ENCODE assay signal across 3 cellular contexts in the genomic region with DNA sequence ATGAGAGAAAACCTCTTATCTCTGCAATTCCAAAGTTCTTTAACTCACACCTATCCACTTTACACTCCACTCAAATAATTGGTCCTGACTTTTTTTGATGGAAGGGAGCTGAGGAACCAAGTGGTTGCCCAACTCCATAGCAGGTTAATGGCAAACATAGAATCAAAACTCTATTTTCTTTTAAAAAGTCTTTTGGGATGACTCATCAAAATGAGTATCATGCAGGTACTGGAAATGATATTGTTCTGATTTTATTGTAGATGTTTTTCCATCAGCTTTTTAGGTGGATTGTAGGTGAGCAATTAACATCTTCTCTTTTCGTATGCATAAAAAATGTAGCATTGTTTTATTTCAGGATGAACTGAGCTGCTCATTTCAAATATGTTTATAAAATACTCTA.
TF ChIP-seq lines count a peak whose summit lies in the region.

No MANE protein-coding gene starts in this region.

TF ChIP-seq in A549, 52 proteins besides CTCF, POLR2A, EP300 and RAD21:
- 0 out of 2 replicates have a peak, but pooled peaks have one; percentile 25 for TF ChIP-seq NFE2L2 (conservative IDR thresholded peaks at IDR 0.05; ENCODE audit: low read length)
- TF ChIP-seq, protein P1, sequence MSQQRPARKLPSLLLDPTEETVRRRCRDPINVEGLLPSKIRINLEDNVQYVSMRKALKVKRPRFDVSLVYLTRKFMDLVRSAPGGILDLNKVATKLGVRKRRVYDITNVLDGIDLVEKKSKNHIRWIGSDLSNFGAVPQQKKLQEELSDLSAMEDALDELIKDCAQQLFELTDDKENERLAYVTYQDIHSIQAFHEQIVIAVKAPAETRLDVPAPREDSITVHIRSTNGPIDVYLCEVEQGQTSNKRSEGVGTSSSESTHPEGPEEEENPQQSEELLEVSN (IDR thresholded peaks at IDR 0.05; ENCODE audit: borderline replicate concordance, low read depth), result no peak
- no peak for TF ChIP-seq CHD4 (IDR thresholded peaks at IDR 0.05; ENCODE audit: borderline replicate concordance)
- no peak for TF ChIP-seq HOXB5 (CRISPR knock-in tag; IDR thresholded peaks at IDR 0.05)
- TF ChIP-seq FOSL2 (IDR thresholded peaks at IDR 0.05), result no peak
- peak; percentile 41; the same call in 1 of the 2 replicates for TF ChIP-seq FOSL2 (CRISPR knock-in tag; IDR thresholded peaks at IDR 0.05)
- peak; percentile 65 for TF ChIP-seq MAFK (IDR thresholded peaks at IDR 0.05; ENCODE audit: partially characterized antibody)

TF ChIP-seq in IMR-90, 13 proteins besides CTCF, POLR2A, EP300 and RAD21:
- TF ChIP-seq, protein P2, sequence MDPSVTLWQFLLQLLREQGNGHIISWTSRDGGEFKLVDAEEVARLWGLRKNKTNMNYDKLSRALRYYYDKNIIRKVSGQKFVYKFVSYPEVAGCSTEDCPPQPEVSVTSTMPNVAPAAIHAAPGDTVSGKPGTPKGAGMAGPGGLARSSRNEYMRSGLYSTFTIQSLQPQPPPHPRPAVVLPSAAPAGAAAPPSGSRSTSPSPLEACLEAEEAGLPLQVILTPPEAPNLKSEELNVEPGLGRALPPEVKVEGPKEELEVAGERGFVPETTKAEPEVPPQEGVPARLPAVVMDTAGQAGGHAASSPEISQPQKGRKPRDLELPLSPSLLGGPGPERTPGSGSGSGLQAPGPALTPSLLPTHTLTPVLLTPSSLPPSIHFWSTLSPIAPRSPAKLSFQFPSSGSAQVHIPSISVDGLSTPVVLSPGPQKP (IDR thresholded peaks at IDR 0.05; ENCODE audit: borderline replicate concordance, low read depth, low read length), result no peak
- peak; percentile 53; the same call in 1 of the 2 replicates for TF ChIP-seq NFE2L2 (IDR thresholded peaks at IDR 0.05; ENCODE audit: low read depth, low read length)
TF ChIP-seq in IMR-90: peak in this region for 1.

TF ChIP-seq in K562, 482 proteins besides CTCF, POLR2A, EP300 and RAD21:
- TF ChIP-seq NFE2L1 (tag; IDR thresholded peaks at IDR 0.05; ENCODE audit: borderline replicate concordance, low read depth) (peak; percentile 26; the same call in 1 of the 2 replicates), PYGO2 (tag; IDR thresholded peaks at IDR 0.05) (no peak), MAFG (tag; conservative IDR thresholded peaks at IDR 0.05) (0 out of 2 replicates have a peak, but pooled peaks have one; percentile 46), MAFF (IDR thresholded peaks at IDR 0.05; ENCODE audit: low read length) (peak; percentile 44; the same call in 1 of the 2 replicates)
- TF ChIP-seq, protein P3, sequence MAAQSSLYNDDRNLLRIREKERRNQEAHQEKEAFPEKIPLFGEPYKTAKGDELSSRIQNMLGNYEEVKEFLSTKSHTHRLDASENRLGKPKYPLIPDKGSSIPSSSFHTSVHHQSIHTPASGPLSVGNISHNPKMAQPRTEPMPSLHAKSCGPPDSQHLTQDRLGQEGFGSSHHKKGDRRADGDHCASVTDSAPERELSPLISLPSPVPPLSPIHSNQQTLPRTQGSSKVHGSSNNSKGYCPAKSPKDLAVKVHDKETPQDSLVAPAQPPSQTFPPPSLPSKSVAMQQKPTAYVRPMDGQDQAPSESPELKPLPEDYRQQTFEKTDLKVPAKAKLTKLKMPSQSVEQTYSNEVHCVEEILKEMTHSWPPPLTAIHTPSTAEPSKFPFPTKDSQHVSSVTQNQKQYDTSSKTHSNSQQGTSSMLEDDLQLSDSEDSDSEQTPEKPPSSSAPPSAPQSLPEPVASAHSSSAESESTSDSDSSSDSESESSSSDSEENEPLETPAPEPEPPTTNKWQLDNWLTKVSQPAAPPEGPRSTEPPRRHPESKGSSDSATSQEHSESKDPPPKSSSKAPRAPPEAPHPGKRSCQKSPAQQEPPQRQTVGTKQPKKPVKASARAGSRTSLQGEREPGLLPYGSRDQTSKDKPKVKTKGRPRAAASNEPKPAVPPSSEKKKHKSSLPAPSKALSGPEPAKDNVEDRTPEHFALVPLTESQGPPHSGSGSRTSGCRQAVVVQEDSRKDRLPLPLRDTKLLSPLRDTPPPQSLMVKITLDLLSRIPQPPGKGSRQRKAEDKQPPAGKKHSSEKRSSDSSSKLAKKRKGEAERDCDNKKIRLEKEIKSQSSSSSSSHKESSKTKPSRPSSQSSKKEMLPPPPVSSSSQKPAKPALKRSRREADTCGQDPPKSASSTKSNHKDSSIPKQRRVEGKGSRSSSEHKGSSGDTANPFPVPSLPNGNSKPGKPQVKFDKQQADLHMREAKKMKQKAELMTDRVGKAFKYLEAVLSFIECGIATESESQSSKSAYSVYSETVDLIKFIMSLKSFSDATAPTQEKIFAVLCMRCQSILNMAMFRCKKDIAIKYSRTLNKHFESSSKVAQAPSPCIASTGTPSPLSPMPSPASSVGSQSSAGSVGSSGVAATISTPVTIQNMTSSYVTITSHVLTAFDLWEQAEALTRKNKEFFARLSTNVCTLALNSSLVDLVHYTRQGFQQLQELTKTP (IDR thresholded peaks at IDR 0.05; ENCODE audit: low read depth in 1 of 2, partially characterized antibody in 2 of 2), result no peak
